Comparison of ENCODE assay signal across 1 cellular context in genomic region chr2:224584768-224585204, GRCh38.
TF ChIP-seq lines count a peak whose summit lies in the region.

No MANE protein-coding gene starts in this region.

TF ChIP-seq in A549, 52 proteins besides CTCF, POLR2A, EP300 and RAD21 (continued from another document):
- TF ChIP-seq MAX (IDR thresholded peaks at IDR 0.05) (peak; percentile 24; the same call in 1 of the 2 replicates), CHD2 (IDR thresholded peaks at IDR 0.05; ENCODE audit: low read length, partially characterized antibody) (no peak), E2F6 (IDR thresholded peaks at IDR 0.05; ENCODE audit: borderline replicate concordance, low read depth) (no peak), KDM5A (IDR thresholded peaks at IDR 0.05) (no peak), PHF8 (IDR thresholded peaks at IDR 0.05; ENCODE audit: borderline replicate concordance, low read depth) (peak; percentile 38; the same call in 1 of the 2 replicates)
